ENCODE assay signal across 8 cellular contexts in genomic region chr17:82050761-82051641, GRCh38. TPM values are rescaled to one million over a fixed set of nuclear protein-coding genes. Genes with fewer than 3 reads are reported as not detected.
DNase-seq lines count a peak whose midpoint lies in the region; ATAC-seq and TF ChIP-seq lines count a peak whose summit lies in the region.

No MANE protein-coding gene starts in this region.

- intact Hi-C loops in body of pancreas (cut with DNase I) (no loop called here), left lung (cut with DNase I) (no loop called here), transverse colon (cut with DNase I; ENCODE audit: low total_unique reads) (no loop called here)

- in situ Hi-C loops in transverse colon (cut with MboI; ENCODE audit: low pct_ligation_motif_present in 1 of 4, low pct_unique_long_range_greater_than_20kb in 1 of 4, low sequenced_read_pairs in 3 of 4), result no loop called here

- peaks cover 27 to 41% (median 33%) of the 10 kb centered on the region in 10 experiments for H3K4me1 ChIP-seq in BLaER1 treated with 17β-estradiol and CSF1 and Interleukin-3, amounts not matched to agents 10 nM and 100 nM
- H3K4me1 ChIP-seq in body of pancreas (peaks cover 38% of the 10 kb centered on the region), left lung (peaks cover 17 to 41% of the 10 kb centered on the region in 2 donors), transverse colon (peaks cover 12 to 28% (median 27%) of the 10 kb centered on the region in 4 donors)

- no peaks in the 10 kb centered on the region for H3K27me3 ChIP-seq in BLaER1 treated with 17β-estradiol and CSF1 and Interleukin-3, amounts not matched to agents 10 nM and 100 nM
- H3K27me3 ChIP-seq in body of pancreas (no peaks in the 10 kb centered on the region), left lung (no peaks in the 10 kb centered on the region), transverse colon (no peaks in the 10 kb centered on the region)

- H3K4me2 ChIP-seq in BLaER1 treated with 17β-estradiol and CSF1 and Interleukin-3, amounts not matched to agents 10 nM and 100 nM, result peak overlapping the region; percentile 90 to 99 (median 95)

- no peaks in the 10 kb centered on the region for H3K9me3 ChIP-seq in BLaER1 treated with 17β-estradiol and CSF1 and Interleukin-3, amounts not matched to agents 10 nM and 100 nM (replicated peaks in 1 of 11)
- no peaks in the 10 kb centered on the region for H3K9me3 ChIP-seq in body of pancreas
- H3K9me3 ChIP-seq in left lung, result no peaks in the 10 kb centered on the region
- no peaks in the 10 kb centered on the region for H3K9me3 ChIP-seq in transverse colon

- peak overlapping the region in 10 of 11 experiments; percentile 63 to 81 (median 77); a peak in 20 of 22 replicates for H3K27ac ChIP-seq in BLaER1 treated with 17β-estradiol and CSF1 and Interleukin-3, amounts not matched to agents 10 nM and 100 nM
- peak overlapping the region in 3 of 4 donors; percentile 39 to 51 (median 40) for H3K27ac ChIP-seq in body of pancreas
- H3K27ac ChIP-seq in left lung, result peak overlapping the region in 1 of 2 donors; percentile 41
- H3K27ac ChIP-seq in transverse colon, result peak overlapping the region; percentile 62 to 84 (median 74)

- ATAC-seq in HG02642 (IDR thresholded peaks at IDR 0.05; ENCODE audit: poor library complexity, unreplicated experiment), result peak; percentile 20
- ATAC-seq in body of pancreas, result peak; percentile 25
- ATAC-seq in left lung, result peak; percentile 12
- ATAC-seq in GM18861 (IDR thresholded peaks at IDR 0.05; ENCODE audit: unreplicated experiment), result no peak

- WGBS in body of pancreas, 2 donors, result 2 to 11% methylated on average over 24 to 74 of the region's 79 CpGs
- 76% methylated on average over 12 of the region's 79 CpGs; no CpG with 5 or more reads in 1 of the 2 donors for WGBS in transverse colon (ENCODE audit: low coverage in 1 of 2), 2 donors

- no peak for TF ChIP-seq EP300 in transverse colon (IDR thresholded peaks at IDR 0.05; ENCODE audit: low read depth)

- TF ChIP-seq POLR2A in body of pancreas (IDR thresholded peaks at IDR 0.05), result no peak
- TF ChIP-seq POLR2A in transverse colon (IDR thresholded peaks at IDR 0.05), result no peak

- peaks cover 0 to 51% (median 39%) of the 10 kb centered on the region in 11 experiments; a peak in 19 of 22 replicates for H4K20me1 ChIP-seq in BLaER1 treated with 17β-estradiol and CSF1 and Interleukin-3, amounts not matched to agents 10 nM and 100 nM

- H3K36me3 ChIP-seq in BLaER1 treated with 17β-estradiol and CSF1 and Interleukin-3, amounts not matched to agents 10 nM and 100 nM, result peaks cover 31 to 70% (median 60%) of the 10 kb centered on the region in 11 experiments
- H3K36me3 ChIP-seq in body of pancreas (replicated peaks in 1 of 2; ENCODE audit: insufficient read depth in 1 of 2, low read depth in 2 of 2) (peaks cover 5 to 6% of the 10 kb centered on the region in 2 donors), left lung (peaks cover 0 to 64% of the 10 kb centered on the region in 2 donors), transverse colon (peaks cover 0 to 4% (median 0%) of the 10 kb centered on the region in 4 donors)

- DNase-seq in body of pancreas, result no peak
- peak in 1 of 2 donors; percentile 80 for DNase-seq in left lung
- no peak for DNase-seq in transverse colon
- no peak for DNase-seq in 8988T
- no peak for DNase-seq in stimulated activated naive CD4-positive, alpha-beta T cell (lab: John Stamatoyannopoulos, UW)

- peak overlapping the region; percentile 82 to 94 (median 89) for H3K9ac ChIP-seq in BLaER1 treated with 17β-estradiol and CSF1 and Interleukin-3, amounts not matched to agents 10 nM and 100 nM

- TF ChIP-seq CTCF in body of pancreas (IDR thresholded peaks at IDR 0.05), result no peak
- no peak for TF ChIP-seq CTCF in left lung (IDR thresholded peaks at IDR 0.05)
- TF ChIP-seq CTCF in transverse colon (IDR thresholded peaks at IDR 0.05), result no peak

- H3K4me3 ChIP-seq in BLaER1 treated with 17β-estradiol and CSF1 and Interleukin-3, amounts not matched to agents 10 nM and 100 nM, result peak overlapping the region; percentile 94 to 99 (median 97)
- H3K4me3 ChIP-seq in body of pancreas, result peak overlapping the region; percentile 22 to 70
- H3K4me3 ChIP-seq in left lung, result peak overlapping the region; percentile 75 to 79
- peak overlapping the region; percentile 77 to 88 (median 84) for H3K4me3 ChIP-seq in transverse colon

RNA-seq across cellular contexts. Expression of gene RFNG, which starts 0.6 kb away (rescaled TPM):
- total RNA-seq in body of pancreas (10 to 100 TPM; 37.9 to 43.1 TPM), left lung (10 to 100 TPM; 29.3 to 44.9 TPM), transverse colon (10 to 100 TPM; 33.2 to 92.0 (median 48.8) TPM)

RNA-seq across cellular contexts. Expression of gene GPS1, which starts 0.7 kb away (rescaled TPM):
- 10 to 100 TPM; 63.0 to 86.4 TPM for total RNA-seq in body of pancreas
- total RNA-seq in left lung, result 100 to 1,000 TPM in 1 of 2 donors, 10 to 100 TPM in 1; 75.3 to 101 TPM
- total RNA-seq in transverse colon, result 100 to 1,000 TPM in 2 of 4 donors, 10 to 100 TPM in 2; 42.0 to 160 (median 85.5) TPM

RNA-seq across cellular contexts. Expression of gene DCXR, which starts 13.5 kb away (rescaled TPM):
- total RNA-seq in body of pancreas (100 to 1,000 TPM in 1 of 2 donors, 10 to 100 TPM in 1; 82.2 to 205 TPM), left lung (100 to 1,000 TPM; 113 to 152 TPM), transverse colon (100 to 1,000 TPM in 1 of 4 donors, 10 to 100 TPM in 3; 49.4 to 117 (median 71.3) TPM)

RNA-seq across cellular contexts. Expression of gene DUS1L, which starts 14.6 kb away (rescaled TPM):
- total RNA-seq in body of pancreas, result 100 to 1,000 TPM in 1 of 2 donors, 10 to 100 TPM in 1; 76.0 to 128 TPM
- 100 to 1,000 TPM; 102 to 103 TPM for total RNA-seq in left lung
- total RNA-seq in transverse colon, result 100 to 1,000 TPM in 3 of 4 donors, 10 to 100 TPM in 1; 98.6 to 306 (median 132) TPM

RNA-seq across cellular contexts. Expression of gene RAC3, which starts 19.5 kb away (rescaled TPM):
- total RNA-seq in body of pancreas (1 to 10 TPM in 1 of 2 donors, not detected in 1; 3.1 TPM), left lung (10 to 100 TPM in 1 of 2 donors, 1 to 10 TPM in 1; 4.2 to 11.5 TPM), transverse colon (10 to 100 TPM in 1 of 4 donors, 1 to 10 TPM in 3; 2.6 to 11.1 (median 5.0) TPM)

Comparison
In these comparisons a context has a peak if more than half of its experiments do, and no peak if none do; other contexts are left out.
1. H3K4me3 ChIP-seq: peak in every context shown above with its lines; median percentile 97 in BLaER1 treated with 17β-estradiol and CSF1 and Interleukin-3, amounts not matched to agents 10 nM and 100 nM; 84 in transverse colon; 77 in left lung; 46 in body of pancreas.